In the genomic region with DNA sequence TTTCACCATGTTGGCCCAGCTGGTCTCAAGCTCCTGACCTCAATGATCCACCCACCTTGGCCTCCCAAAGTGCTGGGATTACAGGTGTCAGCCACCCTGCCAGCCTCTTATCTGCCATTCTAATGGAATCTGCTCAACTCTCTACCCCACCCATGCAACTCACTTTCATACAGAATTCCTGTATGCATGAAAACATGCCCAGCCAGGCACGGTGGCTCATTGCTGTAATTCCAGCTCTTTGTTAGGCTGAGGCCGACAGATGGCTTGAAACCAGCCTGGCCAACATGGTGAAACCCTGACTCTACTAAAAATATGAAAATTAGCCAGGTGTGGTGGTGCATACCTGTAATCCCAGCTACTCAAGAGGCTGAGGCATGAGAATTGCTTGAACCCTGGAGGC, we compare ENCODE assay signal across 7 cellular contexts. TPM values are rescaled to one million over a fixed set of nuclear protein-coding genes. Genes with fewer than 3 reads are reported as not detected.
DNase-seq lines count a peak whose midpoint lies in the region; ATAC-seq and TF ChIP-seq lines count a peak whose summit lies in the region.
"Not testable (repeated sequence)": the region's sequence is repeated elsewhere in the genome, so short reads cannot be mapped to it uniquely, and the experiment has no call there.

No MANE protein-coding gene starts in this region.

- not testable (repeated sequence) for H3K27ac ChIP-seq in CD4-positive, alpha-beta T cell (ENCODE audit: low read depth, low read length); IMR-90 (ENCODE audit: insufficient read depth, low read length)
- peak overlapping the region in 3 of 4 donors; percentile 14 to 39 (median 34) for H3K27ac ChIP-seq in esophagus squamous epithelium
- peak overlapping the region in 6 of 8 donors; percentile 1 to 99 (median 94) for H3K27ac ChIP-seq in spleen

- TF ChIP-seq CTCF in CD4-positive, alpha-beta T cell (IDR thresholded peaks at IDR 0.05); IMR-90 (conservative IDR thresholded peaks at IDR 0.05; ENCODE audit: low read depth, low read length); chondrocyte (IDR thresholded peaks at IDR 0.05); esophagus squamous epithelium (IDR thresholded peaks at IDR 0.05); spleen (IDR thresholded peaks at IDR 0.05 in 8 of 11, conservative IDR thresholded peaks at IDR 0.05 in 3 of 11): not testable (repeated sequence)

- H3K23ac ChIP-seq in IMR-90 (ENCODE audit: low read depth, low read length) = not testable (repeated sequence)

- WGBS in IMR-90 (ENCODE audit: extremely low coverage in 2 of 2, insufficient read length in 1 of 2), 2 experiments = no CpG with 5 or more reads among the region's 2 CpGs
- WGBS in esophagus squamous epithelium, 2 donors = 31 to 51% methylated on average over 2 of the region's 2 CpGs
- 92 to 100% (median 95%) methylated on average over 2 of the region's 2 CpGs for WGBS in spleen, 5 donors

- H4K8ac ChIP-seq in IMR-90 (ENCODE audit: low read depth in 2 of 2, low read length in 2 of 2) = not testable (repeated sequence)

- POLR2A ChIA-PET in CD4-positive, alpha-beta T cell (lab: Charles Lee) = interaction anchor here (0.6 to 15.8 kb wide), 2 partner anchors 10 to 25 kb away, joined by 3 to 891 read pairs; a partner anchor contains a TSS
- POLR2A ChIA-PET in IMR-90 (lab: Charles Lee; ENCODE audit: unreplicated experiment) = not testable (repeated sequence)

- not testable (repeated sequence) for H4K91ac ChIP-seq in IMR-90 (ENCODE audit: insufficient read depth, low read depth, low read length)

- H3K18ac ChIP-seq in IMR-90 (ENCODE audit: low read depth, low read length) = not testable (repeated sequence)

- not testable (repeated sequence) for H4K20me1 ChIP-seq in IMR-90 (ENCODE audit: insufficient read depth, low read length)

- H3K14ac ChIP-seq in IMR-90 (replicated peaks; ENCODE audit: low read depth, low read length) = not testable (repeated sequence)

- not testable (repeated sequence) for H2BK15ac ChIP-seq in IMR-90 (ENCODE audit: low read depth, low read length)

- not testable (repeated sequence) for H3K4me1 ChIP-seq in IMR-90 (ENCODE audit: control insufficient read depth, insufficient read depth, low read length)
- H3K4me1 ChIP-seq in esophagus squamous epithelium (peaks cover 17 to 41% (median 26%) of the 10 kb centered on the region in 3 donors), spleen (peaks cover 32 to 57% (median 37%) of the 10 kb centered on the region in 6 donors)

- H3K27ac Mint-ChIP-seq in CD4-positive, alpha-beta T cell = peak overlapping the region; percentile 69
- H3K27ac Mint-ChIP-seq in chondrocyte (ENCODE audit: unreplicated experiment) = not testable (repeated sequence)

- H3K27me3 Mint-ChIP-seq in CD4-positive, alpha-beta T cell; chondrocyte (ENCODE audit: low read depth): not testable (repeated sequence)

- H4K5ac ChIP-seq in IMR-90 (ENCODE audit: low read depth, low read length) = not testable (repeated sequence)

- H3K4me1 Mint-ChIP-seq in CD4-positive, alpha-beta T cell (ENCODE audit: low read depth) = peaks cover 40% of the 10 kb centered on the region
- peaks cover 19% of the 10 kb centered on the region for H3K4me1 Mint-ChIP-seq in chondrocyte (ENCODE audit: low read depth)

- H3K4me3 ChIP-seq in IMR-90 (ENCODE audit: insufficient read depth, low read depth, low read length); esophagus squamous epithelium; spleen: not testable (repeated sequence)

- TF ChIP-seq POLR2A in IMR-90 (IDR thresholded peaks at IDR 0.05; ENCODE audit: low read depth, low read length); esophagus squamous epithelium (IDR thresholded peaks at IDR 0.05); spleen (IDR thresholded peaks at IDR 0.05): not testable (repeated sequence)

- peak overlapping the region; percentile 24; the same call in 1 of the 2 replicates for H2AK5ac ChIP-seq in IMR-90 (ENCODE audit: low read depth, low read length)

- intact Hi-C loops in CD4-positive, alpha-beta T cell (cut with DNase I, micrococcal nuclease); IMR-90 (cut with micrococcal nuclease); esophagus squamous epithelium (cut with DNase I); spleen (cut with DNase I; ENCODE audit: low total_unique reads): not testable (repeated sequence)

- not testable (repeated sequence) for BruUV-seq in IMR-90 (replicated peaks; lab: Mats Ljungman, UMichigan)

- not testable (repeated sequence) for ATAC-seq in CD4-positive, alpha-beta T cell (ENCODE audit: poor library complexity); IMR-90 (ENCODE audit: low read depth)

- H3K36me3 ChIP-seq in IMR-90 (ENCODE audit: control insufficient read depth, insufficient read depth, low read length); esophagus squamous epithelium; spleen: not testable (repeated sequence)

- H3K56ac ChIP-seq in IMR-90 (ENCODE audit: extremely low read depth, insufficient read depth, low read length) = not testable (repeated sequence)

- not testable (repeated sequence) for H3K9ac ChIP-seq in IMR-90 (ENCODE audit: low read depth, low read length)

- H2BK20ac ChIP-seq in IMR-90 (ENCODE audit: low read depth, low read length) = not testable (repeated sequence)

- not testable (repeated sequence) for H2BK120ac ChIP-seq in IMR-90 (ENCODE audit: low read depth, low read length)

- in situ Hi-C loops in IMR-90 (cut with MboI; ENCODE audit: low sequenced_read_pairs) = loop anchor here (25.0 kb wide), 1 partner anchor 372 kb away; no protein-coding TSS in a partner anchor

- not testable (repeated sequence) for TF ChIP-seq RAD21 in IMR-90 (IDR thresholded peaks at IDR 0.05; ENCODE audit: low read length)

- H3K9me1 ChIP-seq in IMR-90 (ENCODE audit: insufficient read depth, low read length) = not testable (repeated sequence)

- dilution Hi-C loops in IMR-90 (cut with HindIII; ENCODE audit: low sequenced_read_pairs, unreplicated experiment) = not testable (repeated sequence)

- H3K9me3 Mint-ChIP-seq in CD4-positive, alpha-beta T cell; chondrocyte (ENCODE audit: low read depth): not testable (repeated sequence)

- DNase-seq in CD4-positive, alpha-beta T cell; IMR-90; esophagus squamous epithelium (lab: John Stamatoyannopoulos, UW); spleen: not testable (repeated sequence)
- peak; percentile 21 for DNase-seq in activated effector memory CD4-positive, alpha-beta T cell treated with anti-CD3 and anti-CD28 coated beads, Interleukin-2, amount 50 U/mL, for 16 hours
- DNase-seq in chondrocyte (ENCODE audit: low spot score) (peak; percentile 24), mesenteric fat pad (ENCODE audit: low spot score) (peak; percentile 28)

- not testable (repeated sequence) for H3K4ac ChIP-seq in IMR-90 (ENCODE audit: low read depth, low read length)

- H3K27me3 ChIP-seq in CD4-positive, alpha-beta T cell (ENCODE audit: control insufficient read depth, insufficient read depth, low read length); IMR-90 (ENCODE audit: control insufficient read depth, insufficient read depth, low read length); esophagus squamous epithelium; spleen (replicated peaks in 1 of 7): not testable (repeated sequence)

- H3K36me3 Mint-ChIP-seq in CD4-positive, alpha-beta T cell (ENCODE audit: low read depth); chondrocyte (ENCODE audit: low read depth): not testable (repeated sequence)

- H3K9me3 ChIP-seq in CD4-positive, alpha-beta T cell (ENCODE audit: control insufficient read depth, low read length); IMR-90 (ENCODE audit: control insufficient read depth, insufficient read depth, low read length); esophagus squamous epithelium; spleen: not testable (repeated sequence)

- H3K4me2 ChIP-seq in IMR-90 (ENCODE audit: low read depth, low read length) = not testable (repeated sequence)

- not testable (repeated sequence) for H3K79me1 ChIP-seq in IMR-90 (ENCODE audit: low read depth in 1 of 2, low read length in 2 of 2)

- not testable (repeated sequence) for H3K4me3 Mint-ChIP-seq in CD4-positive, alpha-beta T cell; chondrocyte (ENCODE audit: unreplicated experiment)

- H2AK9ac ChIP-seq in IMR-90 (replicated peaks; ENCODE audit: low read depth, low read length, poor library complexity) = not testable (repeated sequence)

- CTCF ChIA-PET in CD4-positive, alpha-beta T cell (lab: Charles Lee); IMR-90 (lab: Yijun Ruan, JAX): not testable (repeated sequence)

- not testable (repeated sequence) for H2AFZ ChIP-seq in IMR-90 (replicated peaks; ENCODE audit: low read length, poor library complexity)

- H2BK5ac ChIP-seq in IMR-90 (ENCODE audit: low read depth, low read length, poor library complexity, severe bottlenecking) = not testable (repeated sequence)

RNA-seq across cellular contexts. Expression of a gene that starts 6.9 kb away (rescaled TPM):
- 100 to 1,000 TPM; 119 to 126 TPM for total RNA-seq in CD4-positive, alpha-beta T cell
- total RNA-seq in IMR-90 (2012; rRNA removed) = 22.0 and 30.3 TPM in 2 replicates
- 22.5 and 23.6 TPM in 2 replicates for polyA plus RNA-seq in IMR-90 (2012; rRNA removed)
- polyA plus RNA-seq in IMR-90 (2012; cell fraction: cytosol; rRNA removed) = 19.8 and 29.5 TPM in 2 replicates
- 13.4 and 14.4 TPM in 2 replicates for polyA plus RNA-seq in IMR-90 (2012; cell fraction: nucleus; rRNA removed; ENCODE audit: low replicate concordance)
- 42.2 to 46.1 TPM (median 44.6 TPM) in 3 replicates for total RNA-seq in chondrocyte
- total RNA-seq in esophagus squamous epithelium = 10 to 100 TPM; 13.6 to 33.2 (median 16.6) TPM
- 59.8 TPM for total RNA-seq in mesenteric fat pad
- 10 to 100 TPM; 49.9 to 89.9 (median 69.4) TPM for total RNA-seq in spleen
- polyA plus RNA-seq in spleen = 10 to 100 TPM; 40.0 to 49.3 (median 45.3) TPM

RNA-seq across cellular contexts. Expression of a gene that starts 22.9 kb away (rescaled TPM):
- total RNA-seq in CD4-positive, alpha-beta T cell = 1,000 to 10,000 TPM; 1,057 to 1,091 TPM
- total RNA-seq in IMR-90 (2012; rRNA removed) = 166 and 280 TPM in 2 replicates
- polyA plus RNA-seq in IMR-90 (2012; rRNA removed) = 74.3 and 106 TPM in 2 replicates
- 15.4 and 18.4 TPM in 2 replicates for polyA plus RNA-seq in IMR-90 (2012; cell fraction: cytosol; rRNA removed)
- 124 and 726 TPM in 2 replicates for polyA plus RNA-seq in IMR-90 (2012; cell fraction: nucleus; rRNA removed; ENCODE audit: low replicate concordance)
- 217 to 277 TPM (median 238 TPM) in 3 replicates for total RNA-seq in chondrocyte
- 100 to 1,000 TPM; 149 to 326 (median 182) TPM for total RNA-seq in esophagus squamous epithelium
- total RNA-seq in mesenteric fat pad = 269 TPM
- 100 to 1,000 TPM; 386 to 649 (median 405) TPM for total RNA-seq in spleen
- 100 to 1,000 TPM; 287 to 638 (median 423) TPM for polyA plus RNA-seq in spleen
